ENCODE assay signal across 27 cellular contexts in the genomic region with DNA sequence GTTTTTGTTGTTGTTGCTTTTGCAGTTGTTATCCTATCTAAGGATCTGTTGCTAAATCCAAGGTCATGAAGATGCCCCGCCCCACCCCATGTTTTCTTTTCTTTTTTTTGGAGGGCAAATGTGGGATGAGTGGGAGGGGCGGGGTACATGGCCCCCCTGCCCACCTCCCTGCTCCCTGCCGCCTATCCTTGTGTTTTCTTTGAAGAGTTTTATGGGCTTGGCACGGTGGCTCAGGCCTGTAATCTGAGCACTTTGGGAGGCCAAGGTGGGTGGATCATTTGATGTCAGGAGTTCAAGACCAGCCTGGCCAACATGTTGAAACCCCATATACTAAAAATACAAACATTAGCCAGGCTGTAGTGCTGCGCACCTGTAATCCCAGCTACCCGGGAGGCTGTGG. TPM values are rescaled to one million over a fixed set of nuclear protein-coding genes. Genes with fewer than 3 reads are reported as not detected.
DNase-seq lines count a peak whose midpoint lies in the region; TF ChIP-seq lines count a peak whose summit lies in the region.
"Had no signal": no experiment of that assay in that cellular context is flagged by ENCODE, and none has a peak within 500 bp of the region (broad histone marks: within the 10 kb centered on the region; RNA-seq: fewer than 3 reads in every experiment).

No MANE protein-coding gene starts in this region.

- H3K36me3 ChIP-seq in HEK293 (ENCODE audit: control insufficient read depth in 2 of 2, insufficient read depth in 1 of 2, low read length in 2 of 2): peaks cover 59 to 64% of the 10 kb centered on the region in 2 experiments

- no peak for TF ChIP-seq CTCF in HEK293 (tag by site-specific recombination; IDR thresholded peaks at IDR 0.05)

- POLR2A ChIA-PET in HEK293 (lab: Yijun Ruan, JAX): no interaction called here

- no peak overlapping the region for H3K4me3 ChIP-seq in HEK293 (ENCODE audit: low read depth, low read length)
- H3K4me3 ChIP-seq: A549; BLaER1; BLaER1 treated with 17β-estradiol and CSF1 and Interleukin-3, amounts not matched to agents 10 nM and 100 nM had no signal

- H3K4me1 ChIP-seq in HEK293 (ENCODE audit: control insufficient read depth, insufficient read depth, low read length): no peaks in the 10 kb centered on the region
- H3K4me1 ChIP-seq: A549, BE2C, BLaER1, Caco-2 had no signal

- CTCF ChIA-PET in HEK293 (lab: Yijun Ruan, JAX): interaction anchor here (1.4 kb wide), 1 partner anchor 18 kb away, joined by 3 read pairs; no protein-coding TSS in a partner anchor

- DNase-seq in dermis blood vessel endothelial cell: no peak
- DNase-seq: 8988T; ACHN; AML-193; BE2C; C1 segment of cervical spinal cord; Caco-2; Calu3; CD4-positive, alpha-beta memory T cell; CD4-positive, alpha-beta T cell; CD4-positive, CD25-positive, alpha-beta regulatory T cell; CD8-positive, alpha-beta memory T cell; CD8-positive, alpha-beta T cell; COR-L47; DMS 273 treated with DMSO at 0.1 percent for 48 hours; DMS153; DMS53; DMS79; DMS79 treated with DMSO at 0.1 percent for 48 hours; DND-41; EL had no signal

- H3K9me3 ChIP-seq in HEK293 (ENCODE audit: control insufficient read depth, insufficient read depth, low read depth, low read length): no peaks in the 10 kb centered on the region
- H3K9me3 ChIP-seq: A549, BE2C, Caco-2 had no signal

- H3K27ac ChIP-seq in HEK293 (ENCODE audit: extremely low read depth, low read depth, low read length): no peak overlapping the region
- H3K27ac ChIP-seq: 22Rv1; A549; BLaER1; BLaER1 treated with 17β-estradiol and CSF1 and Interleukin-3, amounts not matched to agents 10 nM and 100 nM; C4-2B had no signal

TF ChIP-seq in HEK293, 187 proteins besides CTCF, POLR2A, EP300 and RAD21:
- TF ChIP-seq EGR2 (tag by site-specific recombination; IDR thresholded peaks at IDR 0.05; ENCODE audit: low read depth) (peak; percentile 84), ZIC2 (tag by site-specific recombination; IDR thresholded peaks at IDR 0.05) (no peak), KLF1 (tag by site-specific recombination; IDR thresholded peaks at IDR 0.05) (peak; percentile 73), KLF9 (tag by site-specific recombination; IDR thresholded peaks at IDR 0.05; ENCODE audit: low read depth) (no peak), ZFHX2 (tag by site-specific recombination; conservative IDR thresholded peaks at IDR 0.05) (peak; percentile 85), ZSCAN16 (tag by site-specific recombination; IDR thresholded peaks at IDR 0.05) (peak; percentile 82; the same call in 1 of the 2 replicates)

RNA-seq across cellular contexts. Expression of gene GOSR1, which starts 18.8 kb away (rescaled TPM):
- 42.1 and 45.4 TPM in 2 replicates for total RNA-seq in dermis blood vessel endothelial cell
